17 cellular contexts compared by ENCODE assay signal in the genomic region with DNA sequence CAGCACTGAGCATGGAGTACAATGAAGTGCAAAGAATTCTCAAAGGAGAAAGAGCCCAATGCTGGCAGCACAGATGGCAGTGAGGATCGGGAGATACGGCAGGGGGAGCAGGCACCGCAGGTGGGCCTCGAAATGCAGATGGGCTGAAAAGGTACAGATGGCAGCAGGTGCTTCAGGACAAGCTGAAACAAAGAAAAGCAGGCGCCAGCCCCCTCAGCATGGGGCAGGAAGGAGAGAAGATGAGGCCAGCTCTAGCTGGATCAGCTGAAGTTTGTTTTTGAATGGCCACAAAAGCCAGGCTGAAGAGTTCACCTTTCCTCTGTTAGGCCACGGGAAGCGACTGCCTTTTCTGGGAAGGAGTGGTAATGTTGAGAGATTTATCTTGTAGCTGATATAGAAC. TPM values are rescaled to one million over a fixed set of nuclear protein-coding genes. Genes with fewer than 3 reads are reported as not detected.
A peak's percentile ranks its signal among the peaks of the same experiment; 100 is the strongest.
DNase-seq lines count a peak whose midpoint lies in the region; ATAC-seq and TF ChIP-seq lines count a peak whose summit lies in the region.
"Had no signal": no experiment of that assay in that cellular context is flagged by ENCODE, and none has a peak within 500 bp of the region (broad histone marks: within the 10 kb centered on the region; RNA-seq: fewer than 3 reads in every experiment).

No MANE protein-coding gene starts in this region.

- no peaks in the 10 kb centered on the region for H3K9me3 ChIP-seq in SK-N-SH
- H3K9me3 ChIP-seq: BLaER1 treated with 17β-estradiol and CSF1 and Interleukin-3, amounts not matched to agents 10 nM and 100 nM; gastrocnemius medialis; transverse colon had no signal

- no peaks in the 10 kb centered on the region for H3K4me1 ChIP-seq in SK-N-SH (ENCODE audit: control insufficient read depth in 1 of 2, insufficient read depth in 2 of 2, low read depth in 1 of 2, low read length in 1 of 2)
- H3K4me1 ChIP-seq: gastrocnemius medialis, transverse colon had no signal

- no peak overlapping the region for H3K4me3 ChIP-seq in SK-N-SH (ENCODE audit: low read depth in 2 of 2, low read length in 1 of 2)
- H3K4me3 ChIP-seq: BLaER1 treated with 17β-estradiol and CSF1 and Interleukin-3, amounts not matched to agents 10 nM and 100 nM; gastrocnemius medialis; transverse colon had no signal

- no peak for TF ChIP-seq RAD21 in SK-N-SH (IDR thresholded peaks at IDR 0.05; ENCODE audit: low read length)

- DNase-seq in NCI-H1092 treated with DMSO at 0.1 percent for 48 hours (lab: John Stamatoyannopoulos, UW) (peak; percentile 18), NCI-H1092 (lab: John Stamatoyannopoulos, UW) (no peak), NCI-H2227 (lab: John Stamatoyannopoulos, UW; ENCODE audit: unreplicated experiment) (peak; percentile 60), cerebellar nuclear complex (lab: John Stamatoyannopoulos, UW) (peak; percentile 30 to 60), retina (peak; percentile 35), SK-N-SH (no peak)
- DNase-seq: DMS53; gastrocnemius medialis; KG1; kidney; stimulated activated naive CD4-positive, alpha-beta T cell treated with Interleukin-2 at 50 U/mL for 16 hours; transverse colon had no signal

- no peak overlapping the region for H2AFZ ChIP-seq in SK-N-SH (ENCODE audit: low read depth)

- peaks cover 70 to 74% of the 10 kb centered on the region in 2 experiments for H3K36me3 ChIP-seq in SK-N-SH (replicated peaks in 1 of 2; ENCODE audit: control insufficient read depth in 1 of 2, insufficient read depth in 2 of 2, low read length in 1 of 2)

- H3K27me3 ChIP-seq in SK-N-SH (ENCODE audit: insufficient read depth), result no peaks in the 10 kb centered on the region
- H3K27me3 ChIP-seq: BLaER1 treated with 17β-estradiol and CSF1 and Interleukin-3, amounts not matched to agents 10 nM and 100 nM; gastrocnemius medialis; transverse colon had no signal

- no peaks in the 10 kb centered on the region for H3K9me2 ChIP-seq in SK-N-SH

- H3K4me2 ChIP-seq in SK-N-SH, result no peak overlapping the region
- H3K4me2 ChIP-seq: BLaER1 treated with 17β-estradiol and CSF1 and Interleukin-3, amounts not matched to agents 10 nM and 100 nM had no signal

- no peak for TF ChIP-seq EP300 in SK-N-SH (IDR thresholded peaks at IDR 0.05; ENCODE audit: borderline replicate concordance in 1 of 2, low read depth in 1 of 2, low read length in 1 of 2)

- H3K27ac ChIP-seq in SK-N-SH (ENCODE audit: low read depth in 2 of 2, low read length in 1 of 2), result no peak overlapping the region
- H3K27ac ChIP-seq: 22Rv1; BLaER1 treated with 17β-estradiol and CSF1 and Interleukin-3, amounts not matched to agents 10 nM and 100 nM; epithelial cell of prostate; gastrocnemius medialis; transverse colon had no signal

- CTCF ChIA-PET in SK-N-SH (lab: Yijun Ruan, JAX), result interaction anchor here (1.1 to 2.6 kb wide), 2 partner anchors 190 to 201 kb away, joined by 6 to 11 read pairs; no protein-coding TSS in a partner anchor

- peaks cover 9% of the 10 kb centered on the region; the same call in 1 of the 2 replicates for H3K79me2 ChIP-seq in SK-N-SH (ENCODE audit: insufficient read depth)

- no peaks in the 10 kb centered on the region for H4K20me1 ChIP-seq in SK-N-SH (ENCODE audit: insufficient read depth)

- POLR2A ChIA-PET in SK-N-SH (lab: Yijun Ruan, JAX), result no interaction called here

- peaks cover 13% of the 10 kb centered on the region for H3F3A ChIP-seq in SK-N-SH (replicated peaks; ENCODE audit: insufficient read depth)

- ATAC-seq in GM21390 (IDR thresholded peaks at IDR 0.05; ENCODE audit: unreplicated experiment), result no peak
- no peak for ATAC-seq in GM21423 (IDR thresholded peaks at IDR 0.05; ENCODE audit: unreplicated experiment)
- ATAC-seq: gastrocnemius medialis had no signal

- no peak for TF ChIP-seq CTCF in SK-N-SH (IDR thresholded peaks at IDR 0.05)

- WGBS in SK-N-SH (ENCODE audit: low lambda C conversion rate), result 95% methylated on average over 7 of the region's 7 CpGs

- no peak overlapping the region for H3K9ac ChIP-seq in SK-N-SH
- H3K9ac ChIP-seq: BLaER1 treated with 17β-estradiol and CSF1 and Interleukin-3, amounts not matched to agents 10 nM and 100 nM had no signal

TF ChIP-seq in SK-N-SH, 30 proteins besides CTCF, POLR2A, EP300 and RAD21:
- TF ChIP-seq ELF1 (IDR thresholded peaks at IDR 0.05), result no peak
- no peak for TF ChIP-seq SIN3A (IDR thresholded peaks at IDR 0.05; ENCODE audit: borderline replicate concordance, low read depth, low read length)
- TF ChIP-seq RXRA (IDR thresholded peaks at IDR 0.05; ENCODE audit: borderline replicate concordance, low read depth), result no peak
- no peak for TF ChIP-seq TAF1 (IDR thresholded peaks at IDR 0.05; ENCODE audit: borderline replicate concordance, low read depth, low read length)
- TF ChIP-seq PBX3 (IDR thresholded peaks at IDR 0.05), result no peak
- TF ChIP-seq FOSL2 (IDR thresholded peaks at IDR 0.05; ENCODE audit: borderline replicate concordance, low read depth), result no peak
- no peak for TF ChIP-seq CHD2 (IDR thresholded peaks at IDR 0.05; ENCODE audit: low read length, partially characterized antibody)
- TF ChIP-seq GABPA (IDR thresholded peaks at IDR 0.05; ENCODE audit: low read depth), result no peak
- TF ChIP-seq NRF1 (IDR thresholded peaks at IDR 0.05; ENCODE audit: low read depth, low read length), result no peak
- no peak for TF ChIP-seq JUND (IDR thresholded peaks at IDR 0.05)
- no peak for TF ChIP-seq RFX5 (IDR thresholded peaks at IDR 0.05; ENCODE audit: low read length)
- TF ChIP-seq RCOR1 (IDR thresholded peaks at IDR 0.05; ENCODE audit: low read length), result no peak
- no peak for TF ChIP-seq FOXM1 (IDR thresholded peaks at IDR 0.05; ENCODE audit: low read depth)
- no peak for TF ChIP-seq FOXJ3 (CRISPR knock-in tag; IDR thresholded peaks at IDR 0.05)
- TF ChIP-seq, protein P1, sequence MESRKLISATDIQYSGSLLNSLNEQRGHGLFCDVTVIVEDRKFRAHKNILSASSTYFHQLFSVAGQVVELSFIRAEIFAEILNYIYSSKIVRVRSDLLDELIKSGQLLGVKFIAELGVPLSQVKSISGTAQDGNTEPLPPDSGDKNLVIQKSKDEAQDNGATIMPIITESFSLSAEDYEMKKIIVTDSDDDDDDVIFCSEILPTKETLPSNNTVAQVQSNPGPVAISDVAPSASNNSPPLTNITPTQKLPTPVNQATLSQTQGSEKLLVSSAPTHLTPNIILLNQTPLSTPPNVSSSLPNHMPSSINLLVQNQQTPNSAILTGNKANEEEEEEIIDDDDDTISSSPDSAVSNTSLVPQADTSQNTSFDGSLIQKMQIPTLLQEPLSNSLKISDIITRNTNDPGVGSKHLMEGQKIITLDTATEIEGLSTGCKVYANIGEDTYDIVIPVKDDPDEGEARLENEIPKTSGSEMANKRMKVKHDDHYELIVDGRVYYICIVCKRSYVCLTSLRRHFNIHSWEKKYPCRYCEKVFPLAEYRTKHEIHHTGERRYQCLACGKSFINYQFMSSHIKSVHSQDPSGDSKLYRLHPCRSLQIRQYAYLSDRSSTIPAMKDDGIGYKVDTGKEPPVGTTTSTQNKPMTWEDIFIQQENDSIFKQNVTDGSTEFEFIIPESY (IDR thresholded peaks at IDR 0.05; ENCODE audit: borderline replicate concordance, low read depth), result no peak
- TF ChIP-seq, protein P2, sequence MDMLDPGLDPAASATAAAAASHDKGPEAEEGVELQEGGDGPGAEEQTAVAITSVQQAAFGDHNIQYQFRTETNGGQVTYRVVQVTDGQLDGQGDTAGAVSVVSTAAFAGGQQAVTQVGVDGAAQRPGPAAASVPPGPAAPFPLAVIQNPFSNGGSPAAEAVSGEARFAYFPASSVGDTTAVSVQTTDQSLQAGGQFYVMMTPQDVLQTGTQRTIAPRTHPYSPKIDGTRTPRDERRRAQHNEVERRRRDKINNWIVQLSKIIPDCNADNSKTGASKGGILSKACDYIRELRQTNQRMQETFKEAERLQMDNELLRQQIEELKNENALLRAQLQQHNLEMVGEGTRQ (IDR thresholded peaks at IDR 0.05; ENCODE audit: borderline replicate concordance, low read depth, low read length), result no peak
- no peak for TF ChIP-seq POLR2AphosphoS5 (IDR thresholded peaks at IDR 0.05; ENCODE audit: low read depth, low read length)

RNA-seq across cellular contexts. Expression of gene CFAP298, which starts 7.7 kb away (rescaled TPM):
- 57.8 and 59.1 TPM in 2 replicates for polyA plus RNA-seq in SK-N-SH (2012; rRNA removed)
- polyA plus RNA-seq in SK-N-SH (2012; cell fraction: cytosol; rRNA removed), result 55.8 and 67.5 TPM in 2 replicates
- 60.0 and 73.2 TPM in 2 replicates for polyA plus RNA-seq in SK-N-SH (2012; cell fraction: nucleus; rRNA removed)

RNA-seq across cellular contexts. Expression of gene TCP10L, which starts 19.2 kb away (rescaled TPM):
- polyA plus RNA-seq in SK-N-SH (2012; rRNA removed), result 0.08 and 0.33 TPM in 2 replicates
- polyA plus RNA-seq in SK-N-SH (2012; cell fraction: cytosol; rRNA removed), result 0.08 and 0.18 TPM in 2 replicates
- polyA plus RNA-seq in SK-N-SH (2012; cell fraction: nucleus; rRNA removed), result 0.23 and 0.46 TPM in 2 replicates

Comparison
In these comparisons a context has a peak if more than half of its experiments do, and no peak if none do; other contexts are left out.
1. DNase-seq: peak in NCI-H1092 treated with DMSO at 0.1 percent for 48 hours (single experiment), NCI-H2227 (single experiment), cerebellar nuclear complex (2 of 2) and retina (single experiment); none in NCI-H1092 (single experiment) and SK-N-SH (single experiment).